24 cellular contexts compared by ENCODE assay signal in the genomic region with DNA sequence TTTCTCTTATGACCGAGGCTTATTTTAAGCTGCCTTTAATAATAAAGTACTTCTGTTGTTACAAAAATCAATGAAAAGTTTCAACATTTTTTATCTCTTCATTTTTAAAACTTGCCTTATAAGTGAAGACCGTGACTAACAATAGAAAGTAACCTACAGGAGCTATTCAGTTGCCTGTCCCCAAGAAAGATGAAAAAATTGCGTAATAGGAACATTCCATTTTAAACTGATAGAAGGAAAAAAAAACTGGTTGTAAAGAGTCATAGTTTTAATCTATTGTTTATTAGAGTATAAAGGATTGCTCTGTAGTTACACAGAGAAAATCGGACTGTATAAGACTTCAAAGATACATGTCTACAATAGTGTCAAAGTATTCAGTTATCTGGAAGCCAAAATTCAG.
DNase-seq lines count a peak whose midpoint lies in the region; ATAC-seq and TF ChIP-seq lines count a peak whose summit lies in the region.
"Had no signal": no experiment of that assay in that cellular context is flagged by ENCODE, and none has a peak within 500 bp of the region (broad histone marks: within the 10 kb centered on the region; RNA-seq: fewer than 3 reads in every experiment).

No MANE protein-coding gene starts in this region.

- H3K9me3 ChIP-seq in RWPE2 (ENCODE audit: severe bottlenecking) (no peaks in the 10 kb centered on the region), sigmoid colon (no peaks in the 10 kb centered on the region)
- H3K9me3 ChIP-seq: heart left ventricle, MG63, Peyer's patch, upper lobe of left lung had no signal

- ATAC-seq in RWPE2 (ENCODE audit: low read depth) (no peak), HG03045 (IDR thresholded peaks at IDR 0.05; ENCODE audit: unreplicated experiment) (no peak), GM18907 (IDR thresholded peaks at IDR 0.05; ENCODE audit: unreplicated experiment) (no peak)
- ATAC-seq: activated T-cell treated with anti-CD3 and anti-CD28 coated beads, Interleukin-2, amount 50 U/mL, for 4 hours; heart left ventricle had no signal

- H3K27ac ChIP-seq in RWPE2 (ENCODE audit: poor library complexity, severe bottlenecking) (peak overlapping the region; percentile 15), sigmoid colon (peak overlapping the region in 3 of 4 donors; percentile 10 to 34 (median 22))
- H3K27ac ChIP-seq: heart left ventricle, neural progenitor cell, Peyer's patch, upper lobe of left lung had no signal

- no peaks in the 10 kb centered on the region for H3K27me3 ChIP-seq in RWPE2 (ENCODE audit: insufficient read depth, poor library complexity, severe bottlenecking)
- H3K27me3 ChIP-seq in sigmoid colon = no peaks in the 10 kb centered on the region
- H3K27me3 ChIP-seq: heart left ventricle, MG63, neural progenitor cell, Peyer's patch, upper lobe of left lung had no signal

- intact Hi-C loops in sigmoid colon (cut with DNase I) = no loop called here

- 90 to 93% methylated on average over 4 of the region's 4 CpGs for WGBS in sigmoid colon, 2 donors

- no peak for TF ChIP-seq EP300 in sigmoid colon (IDR thresholded peaks at IDR 0.05)

- H3K36me3 ChIP-seq in RWPE2 (ENCODE audit: low read depth) (no peaks in the 10 kb centered on the region), sigmoid colon (peaks cover 0 to 14% (median 0%) of the 10 kb centered on the region in 4 donors)
- H3K36me3 ChIP-seq: MG63 had no signal

- no peak overlapping the region for H3K4me3 ChIP-seq in RWPE2 (ENCODE audit: severe bottlenecking)
- no peak overlapping the region for H3K4me3 ChIP-seq in epithelial cell of esophagus (ENCODE audit: low read length)
- H3K4me3 ChIP-seq in sigmoid colon = no peak overlapping the region
- H3K4me3 ChIP-seq: heart left ventricle, MG63, neural progenitor cell, Peyer's patch, upper lobe of left lung had no signal

- H3K4me1 ChIP-seq in RWPE2 (ENCODE audit: insufficient read depth, poor library complexity, severe bottlenecking) (peaks cover 67% of the 10 kb centered on the region), sigmoid colon (peaks cover 0 to 62% (median 46%) of the 10 kb centered on the region in 4 donors)

- TF ChIP-seq CTCF in RWPE2 (IDR thresholded peaks at IDR 0.05; ENCODE audit: poor library complexity, severe bottlenecking) (no peak), epithelial cell of esophagus (IDR thresholded peaks at IDR 0.05; ENCODE audit: insufficient read depth, low read depth, low read length, missing control alignments) (no peak), sigmoid colon (IDR thresholded peaks at IDR 0.05) (no peak)

- no peak for TF ChIP-seq POLR2A in sigmoid colon (IDR thresholded peaks at IDR 0.05)

- DNase-seq in HCEC 1CT = peak; percentile 27
- DNase-seq in RWPE2 (ENCODE audit: low spot score) = no peak
- peak; percentile 19 for DNase-seq in epithelial cell of esophagus (ENCODE audit: low read depth)
- DNase-seq in sigmoid colon = no peak
- no peak for DNase-seq in AG20443 (ENCODE audit: low spot score)
- no peak for DNase-seq in SKM-1 treated with dmso at 0.1 percent for 144 hours (lab: John Stamatoyannopoulos, UW; ENCODE audit: unreplicated experiment)
- DNase-seq: activated CD4-positive, alpha-beta T cell treated with anti-CD3 and anti-CD28 coated beads for 48 hours; activated naive CD4-positive, alpha-beta T cell; activated T-cell treated with anti-CD3 and anti-CD28 coated beads, Interleukin-2, amount 50 U/mL, for 4 hours; CD4-positive, alpha-beta memory T cell; dermis blood vessel endothelial cell; H7; heart left ventricle; mammary epithelial cell; MG63; NCI-H1436; NCI-H2107; NCI-H446 treated with DMSO at 0.1 percent for 48 hours; NK-92 treated with Interleukin-12 subunit alpha and Interleukin-12 subunit beta, amount 100 ng/mL, for 24 hours; Peyer's patch; upper lobe of left lung had no signal

Comparison
In these comparisons a context has a peak if more than half of its experiments do, and no peak if none do; other contexts are left out.
1. DNase-seq: peak in HCEC 1CT (single experiment) and epithelial cell of esophagus (single experiment); none in RWPE2 (single experiment), sigmoid colon (single experiment), AG20443 (single experiment) and SKM-1 treated with dmso at 0.1 percent for 144 hours (single experiment).